Comparison of ENCODE assay signal across 8 cellular contexts in the genomic region with DNA sequence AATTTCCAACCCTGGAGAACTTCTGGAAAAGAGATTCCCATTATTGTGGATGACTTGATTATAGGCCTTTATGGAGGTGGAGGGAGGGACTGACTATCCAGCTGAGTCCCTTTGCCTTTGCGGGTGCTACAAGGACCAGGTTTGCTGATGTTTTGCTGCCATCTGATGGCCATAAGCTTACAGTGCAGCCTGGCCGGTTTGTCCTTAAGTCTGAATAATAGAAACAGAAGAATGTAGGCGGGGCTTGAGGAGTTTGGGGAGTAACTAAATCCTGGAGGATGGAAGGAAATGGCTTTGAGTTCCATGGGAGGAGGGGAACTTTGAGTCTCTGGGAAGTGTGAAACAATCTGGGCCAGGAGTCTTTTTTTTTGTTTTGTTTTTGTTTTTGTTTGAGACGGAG. TPM values are rescaled to one million over a fixed set of nuclear protein-coding genes. Genes with fewer than 3 reads are reported as not detected.
A peak's percentile ranks its signal among the peaks of the same experiment; 100 is the strongest.
DNase-seq lines count a peak whose midpoint lies in the region; ATAC-seq lines count a peak whose summit lies in the region.

No MANE protein-coding gene starts in this region.

- peak; percentile 86 for ATAC-seq in GM18858 (IDR thresholded peaks at IDR 0.05; ENCODE audit: unreplicated experiment)
- ATAC-seq in HG03196 (IDR thresholded peaks at IDR 0.05; ENCODE audit: unreplicated experiment) = peak; percentile 74

- in situ Hi-C loops in ACHN (cut with HindIII; ENCODE audit: low pct_ligation_motif_present, low pct_unique_long_range_greater_than_20kb, low sequenced_read_pairs) = loop anchor here (25.0 kb wide), 1 partner anchor 163 kb away; no protein-coding TSS in a partner anchor

- DNase-seq in ACHN = peak; percentile 95
- peak; percentile 94 for DNase-seq in NCI-H460 (ENCODE audit: extremely low read depth, low read depth)
- peak; percentile 46 for DNase-seq in activated CD4-positive, alpha-beta T cell treated with anti-CD3 and anti-CD28 coated beads for 1 hour
- DNase-seq in cerebellum (ENCODE audit: low spot score) = peak; percentile 73
- peak; percentile 97 for DNase-seq in left kidney (ENCODE audit: low read depth, low spot score)
- DNase-seq in stimulated activated CD4-positive, alpha-beta T cell treated with anti-CD3 and anti-CD28 coated beads, TNF-alpha, amount 100 ng/mL, for 1 hour (ENCODE audit: low read depth in 3 of 3, low spot score in 1 of 3) = peak; percentile 12 to 42 (median 33)

RNA-seq across cellular contexts. Expression of gene CD1D, which starts 55.7 kb away (rescaled TPM):
- 0.07 TPM in 1 of 2 replicates, not detected in the other for total RNA-seq in NCI-H460 (2014; rRNA removed; shearing (Covaris generic))
- not detected in 2 replicates for polyA plus RNA-seq in NCI-H460 (2014; cell fraction: nucleus; rRNA removed)
- total RNA-seq in cerebellum = 0.09 TPM

Comparison
In these comparisons a context has a peak if more than half of its experiments do, and no peak if none do; other contexts are left out.
1. Peak in every context shown above with its lines: DNase-seq and ATAC-seq.
2. DNase-seq: peak in every context shown above with its lines; median percentile 97 in left kidney; 95 in ACHN; 94 in NCI-H460; 73 in cerebellum; 46 in activated CD4-positive, alpha-beta T cell treated with anti-CD3 and anti-CD28 coated beads for 1 hour; 33 in stimulated activated CD4-positive, alpha-beta T cell treated with anti-CD3 and anti-CD28 coated beads, TNF-alpha, amount 100 ng/mL, for 1 hour.